In the genomic region with DNA sequence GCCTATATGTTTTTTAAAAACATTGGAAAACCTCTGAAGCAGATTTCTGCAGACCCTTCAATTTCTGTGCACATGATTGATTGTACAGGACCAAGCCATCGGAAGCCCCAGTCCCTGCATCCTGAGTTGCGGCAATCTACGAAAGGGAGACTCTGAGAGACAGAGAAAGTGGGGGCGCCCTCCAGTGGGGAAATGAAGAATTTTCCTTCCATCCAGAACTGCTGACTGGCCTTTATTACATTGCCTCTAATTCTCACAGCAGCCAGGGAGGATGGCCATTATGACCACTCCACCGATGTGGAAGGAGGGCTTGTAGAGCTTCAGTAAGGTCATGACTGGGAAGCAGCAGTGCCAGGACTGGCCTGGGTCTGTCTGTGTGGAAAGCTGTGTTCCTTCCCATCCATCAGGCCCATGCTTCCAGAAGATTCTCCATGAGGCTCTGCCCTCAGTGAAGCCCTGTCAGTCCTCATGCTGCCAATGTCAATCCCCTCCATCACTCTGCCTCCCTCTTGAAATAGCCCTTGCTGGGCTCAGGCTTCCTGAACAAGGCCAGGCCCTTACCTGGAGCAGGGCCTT, we compare ENCODE assay signal across 1 cellular context.
TF ChIP-seq lines count a peak whose summit lies in the region.

No MANE protein-coding gene starts in this region.

TF ChIP-seq in HepG2, 621 proteins besides CTCF, POLR2A, EP300 and RAD21:
- TF ChIP-seq EZH2 (conservative IDR thresholded peaks at IDR 0.05; ENCODE audit: low read depth, low read length) = peak; percentile 42; the same call in 1 of the 2 replicates
- no peak for TF ChIP-seq ZNF850 (CRISPR knock-in tag; conservative IDR thresholded peaks at IDR 0.05)
- peak; percentile 66; the same call in 1 of the 2 replicates for TF ChIP-seq SMC3 (IDR thresholded peaks at IDR 0.05; ENCODE audit: low read length)
- no peak for TF ChIP-seq ZZZ3 (CRISPR knock-in tag; IDR thresholded peaks at IDR 0.05; ENCODE audit: borderline replicate concordance)
- peak; percentile 70 for TF ChIP-seq STAG1 (CRISPR knock-in tag; IDR thresholded peaks at IDR 0.05)
- TF ChIP-seq HNF1B (CRISPR knock-in tag; IDR thresholded peaks at IDR 0.05) = 0 out of 2 replicates have a peak, but pooled peaks have one; percentile 31
- TF ChIP-seq XRCC5 (optimal IDR thresholded peaks at IDR 0.05; ENCODE audit: low read length) = peak; percentile 68
- peak; percentile 55 for TF ChIP-seq ZNF574 (CRISPR knock-in tag; IDR thresholded peaks at IDR 0.05)
- 0 out of 2 replicates have a peak, but pooled peaks have one; percentile 29 for TF ChIP-seq SALL2 (CRISPR knock-in tag; IDR thresholded peaks at IDR 0.05)
- no peak for TF ChIP-seq ZFP37 (CRISPR knock-in tag; IDR thresholded peaks at IDR 0.05; ENCODE audit: borderline replicate concordance)
- TF ChIP-seq MAFG (CRISPR knock-in tag; IDR thresholded peaks at IDR 0.05) = peak; percentile 83
- 0 out of 2 replicates have a peak, but pooled peaks have one; percentile 22 for TF ChIP-seq ZNF501 (CRISPR knock-in tag; IDR thresholded peaks at IDR 0.05)
- TF ChIP-seq MAFK (conservative IDR thresholded peaks at IDR 0.05 in 1 of 2, IDR thresholded peaks at IDR 0.05 in 1 of 2; ENCODE audit: low read length in 2 of 2) = peak; percentile 99 to 100
- TF ChIP-seq MAFF (IDR thresholded peaks at IDR 0.05; ENCODE audit: low read depth, low read length) = peak; percentile 99
